ENCODE assay signal across 22 cellular contexts in genomic region chr6:39685486-39685826, GRCh38. TPM values are rescaled to one million over a fixed set of nuclear protein-coding genes. Genes with fewer than 3 reads are reported as not detected.
"Had no signal": no experiment of that assay in that cellular context is flagged by ENCODE, and none has a peak within 500 bp of the region (broad histone marks: within the 10 kb centered on the region; RNA-seq: fewer than 3 reads in every experiment).

No MANE protein-coding gene starts in this region.

- H3K36me3 ChIP-seq: brain microvascular endothelial cell, colonic mucosa, spleen, tibial artery had no signal

- H3K27ac ChIP-seq: brain microvascular endothelial cell, colonic mucosa, epithelial cell of prostate, spleen, tibial artery had no signal

- H3K27ac Mint-ChIP-seq: activated B cell treated with CpG ODN at 0.5 μM for 24 hours; activated CD4-positive, alpha-beta T cell treated with anti-CD3 and anti-CD28 coated beads for 36 hours; activated naive CD4-positive, alpha-beta T cell treated with anti-CD3 and anti-CD28 coated beads for 36 hours; activated naive CD8-positive, alpha-beta T cell treated with anti-CD3 and anti-CD28 coated beads, Interleukin-2, amount 10 ng/mL, durations not matched to agents 7 days and 5 days; activated T-cell treated with anti-CD3 and anti-CD28 coated beads, Interleukin-2, amount 50 U/mL, for 24 hours; naive thymus-derived CD4-positive, alpha-beta T cell; progenitor cell of endocrine pancreas; T-helper 1 cell treated with Interleukin-12 subunit alpha and Interleukin-12 subunit beta and Interleukin-4 antibody, amounts not matched to agents 30 μg/mL and 1 μg/mL, for 36 hours had no signal

- H3K4me3 Mint-ChIP-seq: activated B cell treated with CpG ODN at 0.5 μM for 24 hours; activated CD4-positive, alpha-beta T cell treated with anti-CD3 and anti-CD28 coated beads for 36 hours; activated naive CD4-positive, alpha-beta T cell treated with anti-CD3 and anti-CD28 coated beads for 36 hours; activated naive CD8-positive, alpha-beta T cell treated with anti-CD3 and anti-CD28 coated beads, Interleukin-2, amount 10 ng/mL, durations not matched to agents 7 days and 5 days; activated T-cell treated with anti-CD3 and anti-CD28 coated beads, Interleukin-2, amount 50 U/mL, for 24 hours; naive thymus-derived CD4-positive, alpha-beta T cell; neural crest cell; T-helper 1 cell treated with Interleukin-12 subunit alpha and Interleukin-12 subunit beta and Interleukin-4 antibody, amounts not matched to agents 30 μg/mL and 1 μg/mL, for 36 hours had no signal

- H3K27me3 Mint-ChIP-seq: progenitor cell of endocrine pancreas had no signal

- H3K4me3 ChIP-seq: colonic mucosa, lung, spleen, tibial artery had no signal

- H3K9me3 ChIP-seq: colonic mucosa, spleen, tibial artery had no signal

- H3K36me3 Mint-ChIP-seq: activated naive CD8-positive, alpha-beta T cell treated with anti-CD3 and anti-CD28 coated beads, Interleukin-2, amount 10 ng/mL, durations not matched to agents 7 days and 5 days; naive thymus-derived CD4-positive, alpha-beta T cell had no signal

- H3K4me1 Mint-ChIP-seq: activated B cell treated with CpG ODN at 0.5 μM for 24 hours; activated CD4-positive, alpha-beta T cell treated with anti-CD3 and anti-CD28 coated beads for 36 hours; activated naive CD8-positive, alpha-beta T cell treated with anti-CD3 and anti-CD28 coated beads, Interleukin-2, amount 10 ng/mL, durations not matched to agents 7 days and 5 days; naive thymus-derived CD4-positive, alpha-beta T cell had no signal

- DNase-seq: activated B cell treated with CpG ODN at 0.5 μM for 24 hours; activated CD4-positive, alpha-beta T cell treated with anti-CD3 and anti-CD28 coated beads for 36 hours; activated CD4-positive, alpha-beta T cell treated with anti-CD3 and anti-CD28 coated beads, Interleukin-2, amount 50 U/mL, for 4 hours; activated CD8-positive, alpha-beta memory T cell treated with anti-CD3 and anti-CD28 coated beads for 24 hours; activated CD8-positive, alpha-beta memory T cell treated with anti-CD3 and anti-CD28 coated beads, Interleukin-2, amount 50 U/mL, for 4 hours; activated naive CD4-positive, alpha-beta T cell treated with anti-CD3 and anti-CD28 coated beads for 36 hours; activated naive CD8-positive, alpha-beta T cell treated with anti-CD3 and anti-CD28 coated beads, Interleukin-2, amount 10 ng/mL, durations not matched to agents 7 days and 5 days; activated T-cell treated with anti-CD3 and anti-CD28 coated beads, Interleukin-2, amount 50 U/mL, for 24 hours; brain microvascular endothelial cell; central memory CD4-positive, alpha-beta T cell; colonic mucosa; naive thymus-derived CD4-positive, alpha-beta T cell; spleen; stimulated activated CD4-positive, alpha-beta T cell treated with anti-CD3 and anti-CD28 coated beads, Interleukin-4, amount 100 ng/mL, for 1 hour; stimulated activated naive CD4-positive, alpha-beta T cell treated with Interleukin-2 at 50 U/mL for 16 hours; T1000; tibial artery had no signal

- H3K4me1 ChIP-seq: colonic mucosa, spleen, tibial artery had no signal

- H3K27me3 ChIP-seq: brain microvascular endothelial cell, colonic mucosa, tibial artery had no signal

- ATAC-seq: activated CD4-positive, alpha-beta T cell treated with anti-CD3 and anti-CD28 coated beads for 36 hours; naive thymus-derived CD4-positive, alpha-beta T cell had no signal

- H3K9me3 Mint-ChIP-seq: activated B cell treated with CpG ODN at 0.5 μM for 24 hours; activated naive CD4-positive, alpha-beta T cell treated with anti-CD3 and anti-CD28 coated beads for 36 hours; activated naive CD8-positive, alpha-beta T cell treated with anti-CD3 and anti-CD28 coated beads, Interleukin-2, amount 10 ng/mL, durations not matched to agents 7 days and 5 days; activated T-cell treated with anti-CD3 and anti-CD28 coated beads, Interleukin-2, amount 50 U/mL, for 24 hours; T-helper 1 cell treated with Interleukin-12 subunit alpha and Interleukin-12 subunit beta and Interleukin-4 antibody, amounts not matched to agents 30 μg/mL and 1 μg/mL, for 36 hours had no signal

RNA-seq across cellular contexts. Expression of gene KIF6, which starts 39.8 kb away (rescaled TPM):
- total RNA-seq: activated B cell treated with CpG ODN at 0.5 μM for 24 hours; activated naive CD8-positive, alpha-beta T cell treated with anti-CD3 and anti-CD28 coated beads, Interleukin-2, amount 10 ng/mL, durations not matched to agents 7 days and 5 days; naive thymus-derived CD4-positive, alpha-beta T cell had no signal
